In genomic region chr9:93346240-93347112, GRCh38 we compare ENCODE assay signal across 9 cellular contexts.
DNase-seq lines count a peak whose midpoint lies in the region; ATAC-seq, FAIRE-seq and TF ChIP-seq lines count a peak whose summit lies in the region.
"Had no signal": no experiment of that assay in that cellular context is flagged by ENCODE, and none has a peak within 500 bp of the region (broad histone marks: within the 10 kb centered on the region; RNA-seq: fewer than 3 reads in every experiment).

No MANE protein-coding gene starts in this region.

- H3K4me1 ChIP-seq in duodenal mucosa (ENCODE audit: control insufficient read depth in 1 of 2, insufficient read depth in 2 of 2, low read length in 2 of 2) (peaks cover 0 to 4% of the 10 kb centered on the region in 2 donors), mesodermal cell (ENCODE audit: control insufficient read depth, insufficient read depth, low read length, poor library complexity, severe bottlenecking) (peaks cover 3% of the 10 kb centered on the region), thoracic aorta (ENCODE audit: control insufficient read depth in 1 of 2, low read depth in 2 of 2) (peaks cover 0 to 12% of the 10 kb centered on the region in 2 donors)

- no peak overlapping the region for H3K27ac Mint-ChIP-seq in activated CD4-positive, alpha-beta memory T cell treated with anti-CD3 and anti-CD28 coated beads for 36 hours
- no peak overlapping the region for H3K27ac Mint-ChIP-seq in activated CD4-positive, alpha-beta memory T cell treated with anti-CD3 and anti-CD28 coated beads, Interleukin-2, amount 10 ng/mL, durations not matched to agents 7 days and 5 days

- peak; percentile 17 for DNase-seq in activated CD4-positive, alpha-beta memory T cell treated with anti-CD3 and anti-CD28 coated beads for 36 hours
- no peak for DNase-seq in activated CD4-positive, alpha-beta memory T cell treated with anti-CD3 and anti-CD28 coated beads, Interleukin-2, amount 10 ng/mL, durations not matched to agents 7 days and 5 days
- DNase-seq in thoracic aorta (ENCODE audit: low spot score) (no peak), GM12892 (ENCODE audit: insufficient read length) (no peak)
- DNase-seq: WERI-Rb-1 had no signal

- POLR2A ChIA-PET in activated CD4-positive, alpha-beta memory T cell treated with anti-CD3 and anti-CD28 coated beads for 36 hours (lab: Charles Lee), result no interaction called here
- POLR2A ChIA-PET in activated CD4-positive, alpha-beta memory T cell treated with anti-CD3 and anti-CD28 coated beads, Interleukin-2, amount 10 ng/mL, durations not matched to agents 7 days and 5 days (lab: Charles Lee), result no interaction called here

- H3K4me3 ChIP-seq in duodenal mucosa (ENCODE audit: low read depth in 1 of 2, low read length in 2 of 2) (peak overlapping the region; percentile 35 to 48), mesodermal cell (ENCODE audit: extremely low read depth, insufficient read depth, low read length, poor library complexity, severe bottlenecking) (peak overlapping the region; percentile 40), thoracic aorta (peak overlapping the region; percentile 74)

- intact Hi-C loops in activated CD4-positive, alpha-beta memory T cell treated with anti-CD3 and anti-CD28 coated beads for 36 hours (cut with micrococcal nuclease), result no loop called here

- TF ChIP-seq POLR2A in GM12892 (IDR thresholded peaks at IDR 0.05; ENCODE audit: low read depth, low read length) (no peak), GM18505 (IDR thresholded peaks at IDR 0.05; ENCODE audit: borderline replicate concordance, extremely low read depth, insufficient read depth, insufficient read length) (no peak)

- no peak for FAIRE-seq in GM12892 (lab: Jason Lieb, UNC)

- no peaks in the 10 kb centered on the region for H3K36me3 Mint-ChIP-seq in activated CD4-positive, alpha-beta memory T cell treated with anti-CD3 and anti-CD28 coated beads for 36 hours
- peaks cover 4% of the 10 kb centered on the region for H3K36me3 Mint-ChIP-seq in activated CD4-positive, alpha-beta memory T cell treated with anti-CD3 and anti-CD28 coated beads, Interleukin-2, amount 10 ng/mL, durations not matched to agents 7 days and 5 days (ENCODE audit: low read depth)

- H3K27me3 ChIP-seq in duodenal mucosa (ENCODE audit: control insufficient read depth in 1 of 2, insufficient read depth in 2 of 2, low read length in 2 of 2) (peaks cover 10 to 18% of the 10 kb centered on the region in 2 donors), thoracic aorta (replicated peaks; ENCODE audit: insufficient read depth) (no peaks in the 10 kb centered on the region)

- H3K9ac ChIP-seq in duodenal mucosa (ENCODE audit: low read depth in 1 of 2, low read length in 2 of 2), result no peak overlapping the region

- no peaks in the 10 kb centered on the region for H3K9me3 ChIP-seq in duodenal mucosa (ENCODE audit: control insufficient read depth in 1 of 2, low read length in 2 of 2)
- H3K9me3 ChIP-seq in mesodermal cell (ENCODE audit: control insufficient read depth, low read length), result no peaks in the 10 kb centered on the region
- no peaks in the 10 kb centered on the region for H3K9me3 ChIP-seq in thoracic aorta

- H3K9me3 Mint-ChIP-seq in activated CD4-positive, alpha-beta memory T cell treated with anti-CD3 and anti-CD28 coated beads for 36 hours, result no peaks in the 10 kb centered on the region
- H3K9me3 Mint-ChIP-seq in activated CD4-positive, alpha-beta memory T cell treated with anti-CD3 and anti-CD28 coated beads, Interleukin-2, amount 10 ng/mL, durations not matched to agents 7 days and 5 days, result no peaks in the 10 kb centered on the region

- peaks cover 25% of the 10 kb centered on the region for H3K27me3 Mint-ChIP-seq in activated CD4-positive, alpha-beta memory T cell treated with anti-CD3 and anti-CD28 coated beads for 36 hours
- H3K27me3 Mint-ChIP-seq in activated CD4-positive, alpha-beta memory T cell treated with anti-CD3 and anti-CD28 coated beads, Interleukin-2, amount 10 ng/mL, durations not matched to agents 7 days and 5 days, result peaks cover 50% of the 10 kb centered on the region

- no peak for TF ChIP-seq CTCF in thoracic aorta (IDR thresholded peaks at IDR 0.05)

- ATAC-seq in thoracic aorta (ENCODE audit: insufficient number of reproducible peaks, low FRiP score, low read depth), result no peak
- ATAC-seq in HG03442 (IDR thresholded peaks at IDR 0.05; ENCODE audit: unreplicated experiment), result no peak
- ATAC-seq in GM18505 (IDR thresholded peaks at IDR 0.05; ENCODE audit: unreplicated experiment), result no peak

- H3K36me3 ChIP-seq in duodenal mucosa (ENCODE audit: control insufficient read depth in 1 of 2, insufficient read depth in 2 of 2, low read length in 2 of 2), result no peaks in the 10 kb centered on the region
- H3K36me3 ChIP-seq in mesodermal cell (ENCODE audit: control insufficient read depth, insufficient read depth, low read length), result no peaks in the 10 kb centered on the region
- no peaks in the 10 kb centered on the region for H3K36me3 ChIP-seq in thoracic aorta
- H3K36me3 ChIP-seq: WERI-Rb-1 had no signal

- CTCF ChIA-PET in activated CD4-positive, alpha-beta memory T cell treated with anti-CD3 and anti-CD28 coated beads for 36 hours (lab: Charles Lee), result no interaction called here
- CTCF ChIA-PET in activated CD4-positive, alpha-beta memory T cell treated with anti-CD3 and anti-CD28 coated beads, Interleukin-2, amount 10 ng/mL, durations not matched to agents 7 days and 5 days (lab: Charles Lee), result no interaction called here

- H3K4me3 Mint-ChIP-seq in activated CD4-positive, alpha-beta memory T cell treated with anti-CD3 and anti-CD28 coated beads for 36 hours, result peak overlapping the region; percentile 30
- H3K4me3 Mint-ChIP-seq in activated CD4-positive, alpha-beta memory T cell treated with anti-CD3 and anti-CD28 coated beads, Interleukin-2, amount 10 ng/mL, durations not matched to agents 7 days and 5 days, result no peak overlapping the region

- no peak overlapping the region for H3K27ac ChIP-seq in duodenal mucosa (ENCODE audit: low read depth, low read length)
- no peak overlapping the region for H3K27ac ChIP-seq in mesodermal cell (ENCODE audit: low read depth, low read length, severe bottlenecking)
- H3K27ac ChIP-seq in thoracic aorta, result no peak overlapping the region
- H3K27ac ChIP-seq: WERI-Rb-1 had no signal

- 17 to 20% methylated on average over 56 to 60 of the region's 64 CpGs for WGBS in mesodermal cell (ENCODE audit: insufficient coverage in 2 of 2), 2 experiments

- H3K4me1 Mint-ChIP-seq in activated CD4-positive, alpha-beta memory T cell treated with anti-CD3 and anti-CD28 coated beads for 36 hours (ENCODE audit: low read depth), result peaks cover 3% of the 10 kb centered on the region
- peaks cover 3% of the 10 kb centered on the region for H3K4me1 Mint-ChIP-seq in activated CD4-positive, alpha-beta memory T cell treated with anti-CD3 and anti-CD28 coated beads, Interleukin-2, amount 10 ng/mL, durations not matched to agents 7 days and 5 days
